Comparison of ENCODE assay signal across 8 cellular contexts in genomic region chr5:176447982-176448608, GRCh38. TPM values are rescaled to one million over a fixed set of nuclear protein-coding genes. Genes with fewer than 3 reads are reported as not detected.
A peak's percentile ranks its signal among the peaks of the same experiment; 100 is the strongest.
DNase-seq lines count a peak whose midpoint lies in the region; ATAC-seq, FAIRE-seq and TF ChIP-seq lines count a peak whose summit lies in the region.

FAF2 (plus strand) TSS chr5:176448385; CDS start chr5:176448408, 23 bp downstream.

- peak within 1 kb of the TSS; percentile 99 to 100 for H3K9ac ChIP-seq in kidney (ENCODE audit: low read length in 2 of 2)

- H3K4me1 ChIP-seq in kidney (ENCODE audit: control insufficient read depth in 1 of 2, insufficient read depth in 1 of 2, low read depth in 1 of 2, low read length in 2 of 2), result peaks cover 0 to 20% of the 10 kb centered on the region in 2 donors

- peak; percentile 98 for DNase-seq in BJ (ENCODE audit: low read depth)
- peak; percentile 95 for DNase-seq in GM19238 (ENCODE audit: insufficient read length, low spot score)
- peak; percentile 87 for DNase-seq in NCI-H510A treated with DMSO at 0.1 percent for 48 hours (lab: John Stamatoyannopoulos, UW)
- DNase-seq in activated CD4-positive, alpha-beta T cell treated with anti-CD3 and anti-CD28 coated beads for 24 hours (ENCODE audit: low read depth in 2 of 2), result peak; percentile 97 to 98
- peak; percentile 98 for DNase-seq in chondrocyte (ENCODE audit: low spot score)
- peak; percentile 99 for DNase-seq in kidney
- peak; percentile 95 for DNase-seq in stimulated activated CD4-positive, alpha-beta T cell treated with anti-CD3 and anti-CD28 coated beads, Interleukin-15, amount 100 ng/mL, for 24 hours

- H3K4me3 ChIP-seq in BJ (ENCODE audit: low read depth, low read length) (peak within 1 kb of the TSS; percentile 100), kidney (ENCODE audit: low read length in 2 of 2) (peak within 1 kb of the TSS; percentile 93 to 97)

- H3K4me1 Mint-ChIP-seq in chondrocyte (ENCODE audit: low read depth), result peaks cover 30% of the 10 kb centered on the region

- no peaks in the 10 kb centered on the region for H3K36me3 Mint-ChIP-seq in chondrocyte (ENCODE audit: low read depth)

- intact Hi-C loops in kidney (cut with DNase I), result no loop called here

- H3K36me3 ChIP-seq in BJ (ENCODE audit: control insufficient read depth, insufficient read depth, low read length), result no peaks in the 10 kb centered on the region; the same call in 1 of the 2 replicates
- H3K36me3 ChIP-seq in kidney (ENCODE audit: control insufficient read depth in 1 of 2, insufficient read depth in 2 of 2, low read length in 2 of 2), result no peaks in the 10 kb centered on the region

- peak within 1 kb of the TSS; percentile 95 to 98 for H3K27ac ChIP-seq in kidney (ENCODE audit: low read depth in 2 of 2, low read length in 2 of 2)

- FAIRE-seq in kidney (lab: Jason Lieb, UNC), result peak; percentile 15

- peak within 1 kb of the TSS; percentile 100 for H3K27ac Mint-ChIP-seq in chondrocyte (ENCODE audit: unreplicated experiment)

- H3K27me3 Mint-ChIP-seq in chondrocyte (ENCODE audit: low read depth), result no peaks in the 10 kb centered on the region

- TF ChIP-seq CTCF in BJ (IDR thresholded peaks at IDR 0.05; ENCODE audit: insufficient read depth, low read depth, low read length), result peak; percentile 90
- TF ChIP-seq CTCF in chondrocyte (IDR thresholded peaks at IDR 0.05), result peak; percentile 97
- TF ChIP-seq CTCF in kidney (IDR thresholded peaks at IDR 0.05; ENCODE audit: borderline replicate concordance, extremely low read depth, insufficient read depth), result peak; percentile 83

- CTCF ChIA-PET in BJ (lab: Yijun Ruan, JAX), result interaction anchor here (0.6 to 3.3 kb wide), 26 partner anchors 9 to 718 kb away, joined by 3 to 25 read pairs (median 4); partner anchors contain the start of gene CLTB

- peak; percentile 94 for ATAC-seq in HG03442 (IDR thresholded peaks at IDR 0.05; ENCODE audit: unreplicated experiment)

- H3K9me3 ChIP-seq in kidney (ENCODE audit: control insufficient read depth in 1 of 2, low read length in 2 of 2), result no peaks in the 10 kb centered on the region

- no peaks in the 10 kb centered on the region for H3K27me3 ChIP-seq in BJ (ENCODE audit: control insufficient read depth, insufficient read depth, low read length)

- H3K4me3 Mint-ChIP-seq in chondrocyte (ENCODE audit: unreplicated experiment), result peak within 1 kb of the TSS; percentile 95

- no peaks in the 10 kb centered on the region for H3K9me3 Mint-ChIP-seq in chondrocyte (ENCODE audit: low read depth)

- POLR2A ChIA-PET in BJ (lab: Charles Lee), result interaction anchor here (0.8 kb wide), 1 partner anchor 90 kb away, joined by 3 read pairs; no protein-coding TSS in a partner anchor

RNA-seq across cellular contexts. Expression of gene FAF2, which starts in this region (rescaled TPM):
- 36.9 and 52.2 TPM in 2 replicates for polyA plus RNA-seq in BJ (2011; rRNA removed)
- polyA minus RNA-seq in BJ (2011; rRNA and poly(A)+ RNA removed), result 30.8 and 32.6 TPM in 2 replicates
- 40.0 to 45.0 TPM (median 42.5 TPM) in 3 replicates for total RNA-seq in chondrocyte
- total RNA-seq in kidney, result 31.7 TPM
- polyA plus RNA-seq in kidney (ENCODE audit: insufficient read depth, low read depth, low replicate concordance), result 11.1 TPM

Comparison
In these comparisons a context has a peak if more than half of its experiments do, and no peak if none do; other contexts are left out.
1. Peak in every context shown above with its lines: DNase-seq, ATAC-seq, H3K4me3 ChIP-seq and H3K27ac ChIP-seq.